ENCODE assay signal across 28 cellular contexts in the genomic region with DNA sequence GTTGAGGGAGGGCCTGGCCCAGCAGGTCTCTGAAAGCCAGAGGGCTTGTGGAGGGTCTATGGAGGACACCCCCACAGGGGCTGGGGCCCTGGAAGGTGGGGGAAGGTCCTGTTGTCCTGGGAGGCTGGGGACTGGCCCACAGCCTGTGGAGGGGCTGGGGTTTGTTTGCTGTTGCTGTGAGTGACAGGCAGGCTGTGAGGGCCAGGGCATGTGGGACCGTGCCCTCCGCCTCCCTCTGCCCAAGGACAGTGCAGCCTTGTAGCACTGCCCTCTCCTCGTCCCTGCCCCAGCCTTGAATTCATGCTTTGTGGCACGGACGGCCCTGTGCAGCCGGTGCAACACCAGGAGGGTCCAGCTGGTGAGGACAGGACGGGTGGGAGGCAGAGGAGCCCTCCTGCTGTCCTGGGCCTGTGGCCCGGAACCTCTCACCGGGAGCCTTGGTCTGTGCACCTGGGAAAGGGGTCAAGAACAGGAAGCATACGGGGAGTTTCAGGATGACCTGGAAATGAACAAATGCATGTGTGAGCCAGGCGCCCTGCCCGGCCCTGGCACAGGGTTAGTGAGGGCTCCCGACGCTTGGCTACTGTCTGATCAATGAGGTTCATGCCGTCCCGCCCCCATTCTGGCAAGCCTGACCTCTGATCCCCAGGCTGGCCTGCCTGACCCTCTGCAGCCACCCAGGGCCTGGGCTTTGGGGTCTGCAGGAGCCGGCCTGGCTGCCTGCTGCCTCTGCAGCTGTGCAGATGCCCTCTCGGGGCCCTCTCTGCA. TPM values are rescaled to one million over a fixed set of nuclear protein-coding genes. Genes with fewer than 3 reads are reported as not detected.
"Had no signal": no experiment of that assay in that cellular context is flagged by ENCODE, and none has a peak within 500 bp of the region (broad histone marks: within the 10 kb centered on the region; RNA-seq: fewer than 3 reads in every experiment).

No MANE protein-coding gene starts in this region.

- H3K27ac Mint-ChIP-seq: activated CD4-positive, alpha-beta T cell treated with anti-CD3 and anti-CD28 coated beads, Interleukin-2, amount 10 ng/mL, durations not matched to agents 24 days and 14 days; activated naive CD4-positive, alpha-beta T cell treated with anti-CD3 and anti-CD28 coated beads, Interleukin-2, amount 50 U/mL, for 24 hours; activated naive CD8-positive, alpha-beta T cell treated with anti-CD3 and anti-CD28 coated beads, Interleukin-2, amount 50 U/mL, for 24 hours; activated T-cell treated with anti-CD3 and anti-CD28 coated beads, Interleukin-2, amount 50 U/mL, for 24 hours; activated T-helper 17 cell treated with anti-CD3 and anti-CD28 coated beads, Interleukin-2, amount 50 U/mL, for 72 hours; immature natural killer cell; naive thymus-derived CD8-positive, alpha-beta T cell; stimulated activated naive B cell treated with anti-CD40 and anti-IgM and Interleukin-4, amounts not matched to agents 10 μg/mL and 1 μg/mL and 100 μg/mL, for 72 hours; T-cell had no signal

- H3K36me3 ChIP-seq: lower lobe of right lung, ovary, suprapubic skin, tibial nerve had no signal

- H3K4me3 ChIP-seq: lower lobe of right lung, ovary, psoas muscle, smooth muscle cell, suprapubic skin, tibial nerve had no signal

- FAIRE-seq: endothelial cell of umbilical vein, urothelium cell line had no signal

- H3K9me3 ChIP-seq: lower lobe of right lung, ovary, psoas muscle, suprapubic skin had no signal

- H3K4me1 Mint-ChIP-seq: activated CD4-positive, alpha-beta T cell treated with anti-CD3 and anti-CD28 coated beads, Interleukin-2, amount 10 ng/mL, durations not matched to agents 24 days and 14 days; activated T-helper 17 cell treated with anti-CD3 and anti-CD28 coated beads, Interleukin-2, amount 50 U/mL, for 72 hours; immature natural killer cell had no signal

- H3K27ac ChIP-seq: lower lobe of right lung, ovary, psoas muscle, suprapubic skin, tibial nerve had no signal

- H3K4me3 Mint-ChIP-seq: activated CD4-positive, alpha-beta memory T cell treated with anti-CD3 and anti-CD28 coated beads for 36 hours; activated CD4-positive, alpha-beta T cell treated with anti-CD3 and anti-CD28 coated beads, Interleukin-2, amount 10 ng/mL, durations not matched to agents 24 days and 14 days; activated naive CD4-positive, alpha-beta T cell treated with anti-CD3 and anti-CD28 coated beads, Interleukin-2, amount 50 U/mL, for 24 hours; activated naive CD8-positive, alpha-beta T cell treated with anti-CD3 and anti-CD28 coated beads, Interleukin-2, amount 50 U/mL, for 24 hours; activated T-cell treated with anti-CD3 and anti-CD28 coated beads, Interleukin-2, amount 50 U/mL, for 24 hours; activated T-helper 17 cell treated with anti-CD3 and anti-CD28 coated beads, Interleukin-2, amount 50 U/mL, for 72 hours; immature natural killer cell; stimulated activated naive B cell treated with anti-CD40 and anti-IgM and Interleukin-4, amounts not matched to agents 10 μg/mL and 1 μg/mL and 100 μg/mL, for 72 hours; T-cell had no signal

- H3K4me1 ChIP-seq: psoas muscle had no signal

- H3K9me3 Mint-ChIP-seq: activated CD4-positive, alpha-beta memory T cell treated with anti-CD3 and anti-CD28 coated beads for 36 hours; activated CD4-positive, alpha-beta T cell treated with anti-CD3 and anti-CD28 coated beads, Interleukin-2, amount 10 ng/mL, durations not matched to agents 24 days and 14 days; activated naive CD4-positive, alpha-beta T cell treated with anti-CD3 and anti-CD28 coated beads, Interleukin-2, amount 50 U/mL, for 24 hours; activated naive CD8-positive, alpha-beta T cell treated with anti-CD3 and anti-CD28 coated beads, Interleukin-2, amount 50 U/mL, for 24 hours; activated T-cell treated with anti-CD3 and anti-CD28 coated beads, Interleukin-2, amount 50 U/mL, for 24 hours; activated T-helper 17 cell treated with anti-CD3 and anti-CD28 coated beads, Interleukin-2, amount 50 U/mL, for 72 hours; immature natural killer cell; stimulated activated naive B cell treated with anti-CD40 and anti-IgM and Interleukin-4, amounts not matched to agents 10 μg/mL and 1 μg/mL and 100 μg/mL, for 72 hours; T-cell had no signal

- H3K36me3 Mint-ChIP-seq: activated CD4-positive, alpha-beta memory T cell treated with anti-CD3 and anti-CD28 coated beads for 36 hours; activated naive CD4-positive, alpha-beta T cell treated with anti-CD3 and anti-CD28 coated beads, Interleukin-2, amount 50 U/mL, for 24 hours; immature natural killer cell; naive thymus-derived CD8-positive, alpha-beta T cell; stimulated activated naive B cell treated with anti-CD40 and anti-IgM and Interleukin-4, amounts not matched to agents 10 μg/mL and 1 μg/mL and 100 μg/mL, for 72 hours; T-cell had no signal

- ATAC-seq: activated CD4-positive, CD25-positive, alpha-beta regulatory T cell treated with anti-CD3 and anti-CD28 coated beads, Interleukin-2, amount 50 U/mL, for 24 hours; activated naive CD8-positive, alpha-beta T cell treated with anti-CD3 and anti-CD28 coated beads, Interleukin-2, amount 50 U/mL, for 24 hours; activated T-helper 17 cell treated with anti-CD3 and anti-CD28 coated beads, Interleukin-2, amount 50 U/mL, for 72 hours; lower lobe of right lung; naive thymus-derived CD8-positive, alpha-beta T cell; psoas muscle; stimulated activated naive B cell treated with anti-CD40 and anti-IgM and Interleukin-4, amounts not matched to agents 10 μg/mL and 1 μg/mL and 100 μg/mL, for 72 hours; T-cell had no signal

- H3K4me2 ChIP-seq: smooth muscle cell had no signal

- H3K27me3 ChIP-seq: ovary had no signal

- DNase-seq: activated CD4-positive, alpha-beta memory T cell treated with anti-CD3 and anti-CD28 coated beads for 36 hours; activated CD4-positive, alpha-beta T cell treated with anti-CD3 and anti-CD28 coated beads, Interleukin-2, amount 10 ng/mL, durations not matched to agents 24 days and 14 days; activated CD8-positive, alpha-beta memory T cell treated with anti-CD3 and anti-CD28 coated beads, Interleukin-2, amount 50 U/mL, for 48 hours; activated naive CD8-positive, alpha-beta T cell treated with anti-CD3 and anti-CD28 coated beads, Interleukin-2, amount 50 U/mL, for 24 hours; activated T-cell treated with anti-CD3 and anti-CD28 coated beads, Interleukin-2, amount 50 U/mL, for 24 hours; amygdala; cortex of kidney; foreskin fibroblast; head of caudate nucleus; hippocampal formation; immature natural killer cell; lower lobe of right lung; mesenchymal stem cell; naive thymus-derived CD8-positive, alpha-beta T cell; ovary; stimulated activated CD4-positive, alpha-beta T cell treated with anti-CD3 and anti-CD28 coated beads, Interleukin-15, amount 100 ng/mL, for 24 hours; stimulated activated CD4-positive, alpha-beta T cell treated with anti-CD3 and anti-CD28 coated beads, Interleukin-2, amount 100 ng/mL, for 24 hours; stimulated activated naive B cell treated with anti-CD40 and anti-IgM and Interleukin-4, amounts not matched to agents 10 μg/mL and 1 μg/mL and 100 μg/mL, for 72 hours; T-cell had no signal

RNA-seq across cellular contexts. Expression of a gene that starts 37.4 kb away (rescaled TPM):
- total RNA-seq: endothelial cell of umbilical vein had no signal
- polyA plus RNA-seq: endothelial cell of umbilical vein, immature natural killer cell, smooth muscle cell had no signal
